1 cellular context compared by ENCODE assay signal in the genomic region with DNA sequence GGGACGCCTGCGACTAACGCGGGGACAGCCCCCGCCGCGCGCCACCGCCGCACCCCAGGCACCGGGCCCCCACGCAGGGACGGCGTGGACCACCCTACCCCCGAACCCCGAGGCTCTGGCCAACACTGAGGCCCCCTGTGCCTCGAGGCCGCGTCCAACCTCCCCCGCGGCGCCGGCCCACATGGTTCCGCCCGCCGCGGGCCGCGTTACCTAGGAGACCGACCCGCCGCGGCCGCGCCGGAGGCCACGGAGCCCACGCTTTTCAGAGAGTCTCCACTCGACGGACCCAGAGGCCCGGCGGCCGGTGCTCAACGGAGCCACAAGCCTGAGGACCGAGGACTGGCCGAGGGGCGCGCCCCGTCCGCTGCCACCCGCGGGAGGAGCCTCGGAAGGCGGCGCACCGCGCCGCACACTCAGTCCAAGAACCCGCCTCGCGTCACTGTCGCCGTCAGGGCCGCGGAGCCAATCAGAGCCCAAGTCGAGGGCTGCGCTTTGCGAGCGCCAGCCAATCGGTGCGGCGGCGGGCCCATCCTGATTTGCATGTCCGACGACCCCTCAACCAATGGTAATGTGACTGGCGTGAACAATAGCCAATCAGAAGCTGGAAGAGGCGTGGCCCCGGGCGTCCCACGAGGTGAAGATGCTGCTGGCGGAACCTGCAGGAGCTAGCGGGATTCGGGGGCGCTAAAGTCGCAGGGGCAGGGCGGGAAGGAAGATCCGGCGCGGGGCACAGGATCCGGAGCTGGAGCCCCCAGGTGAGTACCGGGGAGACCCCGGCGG.
TF ChIP-seq lines count a peak whose summit lies in the region.

Gene NPHP4, minus strand, starts transcription at position 392 of the 780 bp plus-strand sequence. CDS start 6,136 bp downstream, outside the sequence.

TF ChIP-seq in HepG2, 621 proteins besides CTCF, POLR2A, EP300 and RAD21 (continued from another document and continues in another):
- no peak for TF ChIP-seq MTERF4 (CRISPR knock-in tag; IDR thresholded peaks at IDR 0.05)
- TF ChIP-seq MAFG (CRISPR knock-in tag; IDR thresholded peaks at IDR 0.05), result no peak
- no peak for TF ChIP-seq ZNF782 (CRISPR knock-in tag; IDR thresholded peaks at IDR 0.05; ENCODE audit: borderline replicate concordance)
- TF ChIP-seq SKI (IDR thresholded peaks at IDR 0.05; ENCODE audit: partially characterized antibody), result peak; percentile 42
- peak; percentile 30 for TF ChIP-seq RBM39 (IDR thresholded peaks at IDR 0.05; ENCODE audit: low read depth, low read length, poor library complexity, severe bottlenecking)
- TF ChIP-seq AHR (CRISPR knock-in tag; IDR thresholded peaks at IDR 0.05), result no peak
- TF ChIP-seq ZNF20 (CRISPR knock-in tag; IDR thresholded peaks at IDR 0.05), result no peak
- TF ChIP-seq ZNF646 (CRISPR knock-in tag; IDR thresholded peaks at IDR 0.05), result no peak
- TF ChIP-seq THAP11 (CRISPR knock-in tag; IDR thresholded peaks at IDR 0.05), result no peak; the same call in 1 of the 2 replicates
- TF ChIP-seq ZNF691 (CRISPR knock-in tag; IDR thresholded peaks at IDR 0.05; ENCODE audit: borderline replicate concordance, low read depth), result no peak
- no peak for TF ChIP-seq NFE2L1 (CRISPR knock-in tag; IDR thresholded peaks at IDR 0.05; ENCODE audit: borderline replicate concordance)
- 0 out of 2 replicates have a peak, but pooled peaks have one; percentile 47 for TF ChIP-seq ZBTB43 (CRISPR knock-in tag; conservative IDR thresholded peaks at IDR 0.05)
- peak; percentile 65 for TF ChIP-seq SPEN (CRISPR knock-in tag; IDR thresholded peaks at IDR 0.05; ENCODE audit: low read depth)
- no peak for TF ChIP-seq SMAD3 (CRISPR knock-in tag; IDR thresholded peaks at IDR 0.05)
- TF ChIP-seq NCOA1 (CRISPR knock-in tag; IDR thresholded peaks at IDR 0.05), result no peak
- TF ChIP-seq, protein P1, sequence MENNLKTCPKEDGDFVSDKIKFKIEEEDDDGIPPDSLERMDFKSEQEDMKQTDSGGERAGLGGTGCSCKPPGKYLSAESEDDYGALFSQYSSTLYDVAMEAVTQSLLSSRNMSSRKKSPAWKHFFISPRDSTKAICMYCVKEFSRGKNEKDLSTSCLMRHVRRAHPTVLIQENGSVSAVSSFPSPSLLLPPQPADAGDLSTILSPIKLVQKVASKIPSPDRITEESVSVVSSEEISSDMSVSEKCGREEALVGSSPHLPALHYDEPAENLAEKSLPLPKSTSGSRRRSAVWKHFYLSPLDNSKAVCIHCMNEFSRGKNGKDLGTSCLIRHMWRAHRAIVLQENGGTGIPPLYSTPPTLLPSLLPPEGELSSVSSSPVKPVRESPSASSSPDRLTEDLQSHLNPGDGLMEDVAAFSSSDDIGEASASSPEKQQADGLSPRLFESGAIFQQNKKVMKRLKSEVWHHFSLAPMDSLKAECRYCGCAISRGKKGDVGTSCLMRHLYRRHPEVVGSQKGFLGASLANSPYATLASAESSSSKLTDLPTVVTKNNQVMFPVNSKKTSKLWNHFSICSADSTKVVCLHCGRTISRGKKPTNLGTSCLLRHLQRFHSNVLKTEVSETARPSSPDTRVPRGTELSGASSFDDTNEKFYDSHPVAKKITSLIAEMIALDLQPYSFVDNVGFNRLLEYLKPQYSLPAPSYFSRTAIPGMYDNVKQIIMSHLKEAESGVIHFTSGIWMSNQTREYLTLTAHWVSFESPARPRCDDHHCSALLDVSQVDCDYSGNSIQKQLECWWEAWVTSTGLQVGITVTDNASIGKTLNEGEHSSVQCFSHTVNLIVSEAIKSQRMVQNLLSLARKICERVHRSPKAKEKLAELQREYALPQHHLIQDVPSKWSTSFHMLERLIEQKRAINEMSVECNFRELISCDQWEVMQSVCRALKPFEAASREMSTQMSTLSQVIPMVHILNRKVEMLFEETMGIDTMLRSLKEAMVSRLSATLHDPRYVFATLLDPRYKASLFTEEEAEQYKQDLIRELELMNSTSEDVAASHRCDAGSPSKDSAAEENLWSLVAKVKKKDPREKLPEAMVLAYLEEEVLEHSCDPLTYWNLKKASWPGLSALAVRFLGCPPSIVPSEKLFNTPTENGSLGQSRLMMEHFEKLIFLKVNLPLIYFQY (CRISPR knock-in tag; IDR thresholded peaks at IDR 0.05; ENCODE audit: borderline replicate concordance), result no peak
- TF ChIP-seq TBP (CRISPR knock-in tag; IDR thresholded peaks at IDR 0.05), result no peak
- no peak; the same call in 1 of the 2 replicates for TF ChIP-seq CBX5 (CRISPR knock-in tag; IDR thresholded peaks at IDR 0.05; ENCODE audit: borderline replicate concordance)
- 0 out of 2 replicates have a peak, but pooled peaks have one; percentile 18 for TF ChIP-seq ZNF773 (CRISPR knock-in tag; IDR thresholded peaks at IDR 0.05; ENCODE audit: borderline replicate concordance)
- TF ChIP-seq ZFY (CRISPR knock-in tag; IDR thresholded peaks at IDR 0.05), result peak; percentile 72
- TF ChIP-seq HOXA7 (CRISPR knock-in tag; IDR thresholded peaks at IDR 0.05), result no peak
- TF ChIP-seq PAF1 (CRISPR knock-in tag; IDR thresholded peaks at IDR 0.05), result no peak
- no peak for TF ChIP-seq ZNF101 (CRISPR knock-in tag; IDR thresholded peaks at IDR 0.05; ENCODE audit: borderline replicate concordance, low read depth)
- peak; percentile 99 for TF ChIP-seq NFYB (CRISPR knock-in tag; IDR thresholded peaks at IDR 0.05)
- TF ChIP-seq ZNF550 (CRISPR knock-in tag; IDR thresholded peaks at IDR 0.05; ENCODE audit: borderline replicate concordance), result no peak
- TF ChIP-seq NBN (conservative IDR thresholded peaks at IDR 0.05), result no peak
- 0 out of 2 replicates have a peak, but pooled peaks have one; percentile 13 for TF ChIP-seq HNF4G (IDR thresholded peaks at IDR 0.05; ENCODE audit: borderline replicate concordance, low read depth, low read length)
- 0 out of 2 replicates have a peak, but pooled peaks have one; percentile 27 for TF ChIP-seq HNF4G (CRISPR knock-in tag; IDR thresholded peaks at IDR 0.05; ENCODE audit: borderline replicate concordance, low read depth)
- peak; percentile 58; the same call in 1 of the 2 replicates for TF ChIP-seq ATF7 (IDR thresholded peaks at IDR 0.05)
- no peak for TF ChIP-seq ATF7 (CRISPR knock-in tag; IDR thresholded peaks at IDR 0.05)
- 0 out of 2 replicates have a peak, but pooled peaks have one; percentile 23 for TF ChIP-seq HES4 (CRISPR knock-in tag; IDR thresholded peaks at IDR 0.05; ENCODE audit: borderline replicate concordance)
- TF ChIP-seq, protein P2, sequence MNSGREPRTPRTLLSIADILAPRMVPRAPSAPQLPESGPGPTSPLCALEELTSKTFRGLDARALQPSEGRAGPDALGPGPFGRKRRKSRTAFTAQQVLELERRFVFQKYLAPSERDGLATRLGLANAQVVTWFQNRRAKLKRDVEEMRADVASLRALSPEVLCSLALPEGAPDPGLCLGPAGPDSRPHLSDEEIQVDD (CRISPR knock-in tag; IDR thresholded peaks at IDR 0.05; ENCODE audit: borderline replicate concordance), result no peak
- TF ChIP-seq KDM5A (IDR thresholded peaks at IDR 0.05; ENCODE audit: borderline replicate concordance, low read length), result peak; percentile 44; the same call in 1 of the 2 replicates
- 0 out of 2 replicates have a peak, but pooled peaks have one; percentile 30 for TF ChIP-seq ZNF224 (CRISPR knock-in tag; IDR thresholded peaks at IDR 0.05)
- peak; percentile 43; the same call in 1 of the 2 replicates for TF ChIP-seq BCL3 (CRISPR knock-in tag; IDR thresholded peaks at IDR 0.05)
- 0 out of 2 replicates have a peak, but pooled peaks have one; percentile 51 for TF ChIP-seq ZFYVE20 (CRISPR knock-in tag; IDR thresholded peaks at IDR 0.05; ENCODE audit: borderline replicate concordance, low read depth)
- no peak for TF ChIP-seq ZNF256 (CRISPR knock-in tag; conservative IDR thresholded peaks at IDR 0.05)
- TF ChIP-seq ZNF337 (CRISPR knock-in tag; IDR thresholded peaks at IDR 0.05; ENCODE audit: borderline replicate concordance, low read depth), result no peak
- TF ChIP-seq ZNF530 (CRISPR knock-in tag; IDR thresholded peaks at IDR 0.05; ENCODE audit: low read depth), result no peak
- TF ChIP-seq ZNF496 (CRISPR knock-in tag; IDR thresholded peaks at IDR 0.05; ENCODE audit: insufficient replicate concordance), result no peak
- TF ChIP-seq MXD4 (CRISPR knock-in tag; IDR thresholded peaks at IDR 0.05), result peak; percentile 77
- peak; percentile 93 for TF ChIP-seq BHLHE40 (IDR thresholded peaks at IDR 0.05; ENCODE audit: low read length)
- TF ChIP-seq RORA (CRISPR knock-in tag; IDR thresholded peaks at IDR 0.05), result no peak
- TF ChIP-seq, protein P3, sequence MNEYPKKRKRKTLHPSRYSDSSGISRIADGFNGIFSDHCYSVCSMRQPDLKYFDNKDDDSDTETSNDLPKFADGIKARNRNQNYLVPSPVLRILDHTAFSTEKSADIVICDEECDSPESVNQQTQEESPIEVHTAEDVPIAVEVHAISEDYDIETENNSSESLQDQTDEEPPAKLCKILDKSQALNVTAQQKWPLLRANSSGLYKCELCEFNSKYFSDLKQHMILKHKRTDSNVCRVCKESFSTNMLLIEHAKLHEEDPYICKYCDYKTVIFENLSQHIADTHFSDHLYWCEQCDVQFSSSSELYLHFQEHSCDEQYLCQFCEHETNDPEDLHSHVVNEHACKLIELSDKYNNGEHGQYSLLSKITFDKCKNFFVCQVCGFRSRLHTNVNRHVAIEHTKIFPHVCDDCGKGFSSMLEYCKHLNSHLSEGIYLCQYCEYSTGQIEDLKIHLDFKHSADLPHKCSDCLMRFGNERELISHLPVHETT (CRISPR knock-in tag; conservative IDR thresholded peaks at IDR 0.05), result no peak
- no peak for TF ChIP-seq CEBPB (IDR thresholded peaks at IDR 0.05; ENCODE audit: borderline replicate concordance, low read depth, low read length)
- TF ChIP-seq KLF11 (CRISPR knock-in tag; IDR thresholded peaks at IDR 0.05), result no peak; the same call in 1 of the 2 replicates
- peak; percentile 14 for TF ChIP-seq IKZF4 (CRISPR knock-in tag; IDR thresholded peaks at IDR 0.05; ENCODE audit: borderline replicate concordance, low read depth, not compliant biosample characterization)
